ENCODE assay signal across 19 cellular contexts in genomic region chr7:114639456-114639855, GRCh38.
DNase-seq lines count a peak whose midpoint lies in the region; ATAC-seq, FAIRE-seq and TF ChIP-seq lines count a peak whose summit lies in the region.
"Had no signal": no experiment of that assay in that cellular context is flagged by ENCODE, and none has a peak within 500 bp of the region (broad histone marks: within the 10 kb centered on the region; RNA-seq: fewer than 3 reads in every experiment).

No MANE protein-coding gene starts in this region.

- whole genome bisulfite sequencing in GM12878 (ENCODE audit: insufficient coverage, insufficient replicate concordance, low lambda C conversion rate, missing lambda C conversion rate): 37% methylated on average over 1 of the region's 1 CpG

- H3K9me3 Mint-ChIP-seq in Caco-2 (ENCODE audit: unreplicated experiment): no peaks in the 10 kb centered on the region
- H3K9me3 Mint-ChIP-seq in nephron: no peaks in the 10 kb centered on the region
- no peaks in the 10 kb centered on the region for H3K9me3 Mint-ChIP-seq in activated CD4-positive, alpha-beta T cell treated with anti-CD3 and anti-CD28 coated beads for 36 hours (ENCODE audit: low read depth)
- H3K9me3 Mint-ChIP-seq: CD8-positive, alpha-beta T cell had no signal

- in situ Hi-C loops in GM12878 (cut with MboI): no loop called here

- no peaks in the 10 kb centered on the region for H3K79me2 ChIP-seq in GM12878 (ENCODE audit: control insufficient read depth, insufficient read depth, low read length)

- TF ChIP-seq CTCF in Caco-2 (IDR thresholded peaks at IDR 0.05; ENCODE audit: insufficient read depth in 1 of 2, low read depth in 1 of 2, low read length in 1 of 2, severe bottlenecking in 1 of 2, unreplicated experiment in 1 of 2) (no peak), GM12878 (IDR thresholded peaks at IDR 0.05 in 2 of 3, conservative IDR thresholded peaks at IDR 0.05 in 1 of 3; ENCODE audit: control insufficient read depth in 2 of 3, extremely low read depth in 1 of 3, insufficient read depth in 1 of 3, low read depth in 3 of 3, low read length in 3 of 3) (no peak), nephron (IDR thresholded peaks at IDR 0.05; ENCODE audit: unreplicated experiment in 3 of 3) (no peak)

- H3K27ac Mint-ChIP-seq in Caco-2 (ENCODE audit: unreplicated experiment) (no peak overlapping the region), nephron (peak overlapping the region in 2 of 3 experiments; percentile 7 to 44)
- no peak overlapping the region for H3K27ac Mint-ChIP-seq in activated CD4-positive, alpha-beta T cell treated with anti-CD3 and anti-CD28 coated beads for 36 hours
- H3K27ac Mint-ChIP-seq: B cell; CD8-positive, alpha-beta T cell had no signal

- no peak overlapping the region for H3K9ac ChIP-seq in GM12878 (ENCODE audit: control insufficient read depth, insufficient read depth, low read length)
- H3K9ac ChIP-seq: BLaER1 treated with 17β-estradiol and CSF1 and Interleukin-3, amounts not matched to agents 10 nM and 100 nM had no signal

- H3K9me3 ChIP-seq in Caco-2: no peaks in the 10 kb centered on the region
- no peaks in the 10 kb centered on the region for H3K9me3 ChIP-seq in GM12878 (replicated peaks; ENCODE audit: control insufficient read depth, insufficient read depth, low read length)
- H3K9me3 ChIP-seq: BLaER1 treated with 17β-estradiol and CSF1 and Interleukin-3, amounts not matched to agents 10 nM and 100 nM; HAP-1 had no signal

- H3K27me3 ChIP-seq in Caco-2 (replicated peaks; ENCODE audit: control insufficient read depth, insufficient read depth, low read length) (no peaks in the 10 kb centered on the region), GM12878 (replicated peaks in 1 of 2; ENCODE audit: control insufficient read depth in 2 of 2, insufficient read depth in 2 of 2, low read length in 1 of 2) (no peaks in the 10 kb centered on the region)
- H3K27me3 ChIP-seq: BLaER1 treated with 17β-estradiol and CSF1 and Interleukin-3, amounts not matched to agents 10 nM and 100 nM had no signal

- no peak for FAIRE-seq in GM12878 (lab: Jason Lieb, UNC)
- FAIRE-seq: D721Med, K562 had no signal

- SMC1A ChIA-PET in GM12878 (lab: Charles Lee; ENCODE audit: uncharacterized antibody, unreplicated experiment): no interaction called here

- CTCF ChIA-PET in Caco-2 (lab: Charles Lee) (no interaction called here), GM12878 (lab: Yijun Ruan, JAX) (no interaction called here)
- CTCF ChIA-PET in activated CD4-positive, alpha-beta T cell treated with anti-CD3 and anti-CD28 coated beads for 36 hours (lab: Charles Lee): no interaction called here

- H3K4me3 ChIP-seq in Caco-2 (ENCODE audit: low read depth, low read length) (no peak overlapping the region), GM12878 (no peak overlapping the region)
- H3K4me3 ChIP-seq: BLaER1 treated with 17β-estradiol and CSF1 and Interleukin-3, amounts not matched to agents 10 nM and 100 nM; HAP-1; K562 had no signal

- TF ChIP-seq EP300 in GM12878 (IDR thresholded peaks at IDR 0.05; ENCODE audit: borderline replicate concordance in 1 of 2, control insufficient read depth in 1 of 2, low read depth in 2 of 2, low read length in 2 of 2): no peak

- ATAC-seq in GM12878 (peak; percentile 44), left colon (peak; percentile 97)
- no peak for ATAC-seq in activated CD4-positive, alpha-beta T cell treated with anti-CD3 and anti-CD28 coated beads for 36 hours
- ATAC-seq: CD8-positive, alpha-beta T cell; K562 had no signal

- no peak overlapping the region for H2AFZ ChIP-seq in GM12878 (ENCODE audit: control insufficient read depth, low read depth, low read length)

- no peaks in the 10 kb centered on the region for H4K20me1 ChIP-seq in GM12878 (ENCODE audit: control insufficient read depth, insufficient read depth)
- H4K20me1 ChIP-seq: BLaER1 treated with 17β-estradiol and CSF1 and Interleukin-3, amounts not matched to agents 10 nM and 100 nM had no signal

- TF ChIP-seq RAD21 in GM12878 (IDR thresholded peaks at IDR 0.05; ENCODE audit: insufficient read depth, low read depth, low read length): no peak

- H3K36me3 Mint-ChIP-seq in Caco-2 (ENCODE audit: insufficient read depth, unreplicated experiment) (no peaks in the 10 kb centered on the region), nephron (ENCODE audit: low read depth) (peaks cover 14% of the 10 kb centered on the region)
- no peaks in the 10 kb centered on the region for H3K36me3 Mint-ChIP-seq in activated CD4-positive, alpha-beta T cell treated with anti-CD3 and anti-CD28 coated beads for 36 hours (ENCODE audit: low read depth)
- H3K36me3 Mint-ChIP-seq: CD8-positive, alpha-beta T cell had no signal

- H3K4me2 ChIP-seq in GM12878 (ENCODE audit: control insufficient read depth, insufficient read depth): no peak overlapping the region
- H3K4me2 ChIP-seq: BLaER1 treated with 17β-estradiol and CSF1 and Interleukin-3, amounts not matched to agents 10 nM and 100 nM had no signal

- peaks cover 9% of the 10 kb centered on the region for H3K4me1 Mint-ChIP-seq in Caco-2 (ENCODE audit: low read depth, unreplicated experiment)
- no peaks in the 10 kb centered on the region for H3K4me1 Mint-ChIP-seq in nephron
- H3K4me1 Mint-ChIP-seq in activated CD4-positive, alpha-beta T cell treated with anti-CD3 and anti-CD28 coated beads for 36 hours: no peaks in the 10 kb centered on the region
- H3K4me1 Mint-ChIP-seq: B cell had no signal

- no peaks in the 10 kb centered on the region for H3K36me3 ChIP-seq in Caco-2 (ENCODE audit: control insufficient read depth, insufficient read depth, low read length)
- H3K36me3 ChIP-seq in GM12878 (ENCODE audit: control insufficient read depth in 2 of 2, insufficient read depth in 2 of 2, low read length in 1 of 2): no peaks in the 10 kb centered on the region
- H3K36me3 ChIP-seq: BLaER1 treated with 17β-estradiol and CSF1 and Interleukin-3, amounts not matched to agents 10 nM and 100 nM; HAP-1 had no signal

- no peak for TF ChIP-seq POLR2A in GM12878 (IDR thresholded peaks at IDR 0.05; ENCODE audit: low read depth, low read length)

- H3K27ac ChIP-seq in GM12878 (ENCODE audit: control insufficient read depth, insufficient read depth): no peak overlapping the region
- H3K27ac ChIP-seq: BLaER1 treated with 17β-estradiol and CSF1 and Interleukin-3, amounts not matched to agents 10 nM and 100 nM had no signal

- intact Hi-C loops in Caco-2 (cut with micrococcal nuclease; ENCODE audit: unreplicated experiment) (no loop called here), GM12878 (cut with micrococcal nuclease; ENCODE audit: unreplicated experiment) (no loop called here), left colon (cut with DNase I, micrococcal nuclease) (no loop called here)
- intact Hi-C loops in activated CD4-positive, alpha-beta T cell treated with anti-CD3 and anti-CD28 coated beads for 36 hours (cut with DNase I, micrococcal nuclease): no loop called here

- POLR2A ChIA-PET in Caco-2 (lab: Charles Lee) (no interaction called here), GM12878 (lab: Charles Lee) (no interaction called here)
- POLR2A ChIA-PET in activated CD4-positive, alpha-beta T cell treated with anti-CD3 and anti-CD28 coated beads for 36 hours (lab: Charles Lee): no interaction called here

- H3K4me3 Mint-ChIP-seq in Caco-2 (ENCODE audit: unreplicated experiment): peak overlapping the region; percentile 6
- H3K4me3 Mint-ChIP-seq in nephron: no peak overlapping the region
- no peak overlapping the region for H3K4me3 Mint-ChIP-seq in activated CD4-positive, alpha-beta T cell treated with anti-CD3 and anti-CD28 coated beads for 36 hours
- H3K4me3 Mint-ChIP-seq: B cell; CD8-positive, alpha-beta T cell had no signal

- BruUV-seq in Caco-2 (replicated peaks; lab: Mats Ljungman, UMichigan): no TSS peak
- BruUV-seq in GM12878 (replicated peaks; lab: Mats Ljungman, UMichigan): no TSS peak

- H3K27me3 Mint-ChIP-seq in Caco-2 (ENCODE audit: insufficient read depth, unreplicated experiment): no peaks in the 10 kb centered on the region
- H3K27me3 Mint-ChIP-seq in nephron (ENCODE audit: low read depth): no peaks in the 10 kb centered on the region
- peaks cover 2% of the 10 kb centered on the region for H3K27me3 Mint-ChIP-seq in activated CD4-positive, alpha-beta T cell treated with anti-CD3 and anti-CD28 coated beads for 36 hours
- H3K27me3 Mint-ChIP-seq: B cell had no signal

- peaks cover 4% of the 10 kb centered on the region; the same call in 1 of the 2 replicates for H3K4me1 ChIP-seq in Caco-2
- H3K4me1 ChIP-seq in GM12878 (ENCODE audit: control insufficient read depth, insufficient read depth, low read length): no peaks in the 10 kb centered on the region
- H3K4me1 ChIP-seq: BLaER1 treated with 17β-estradiol and CSF1 and Interleukin-3, amounts not matched to agents 10 nM and 100 nM had no signal

- no peak for DNase-seq in Caco-2
- no peak for DNase-seq in GM12878 (ENCODE audit: low read depth, low spot score)
- DNase-seq in left colon: no peak
- no peak for DNase-seq in HuH-7 (ENCODE audit: low spot score)
- no peak for DNase-seq in T-helper 2 cell
- DNase-seq in SHP77 treated with DMSO at 0.1 percent for 48 hours (lab: John Stamatoyannopoulos, UW): no peak
- no peak for DNase-seq in activated CD4-positive, alpha-beta T cell treated with anti-CD3 and anti-CD28 coated beads for 36 hours
- DNase-seq: 8988T; CD8-positive, alpha-beta T cell; COR-L47; GDM1; GOT3; IMR-90 had no signal

- RAD21 ChIA-PET in GM12878 (lab: Charles Lee; ENCODE audit: unreplicated experiment): interaction anchor here (0.7 to 1.8 kb wide), 2 partner anchors 8 to 22 kb away, joined by 3 to 5 read pairs; no protein-coding TSS in a partner anchor

TF ChIP-seq in GM12878, 131 proteins besides CTCF, POLR2A, EP300 and RAD21 (continues in another document):
- TF ChIP-seq MXI1 (IDR thresholded peaks at IDR 0.05; ENCODE audit: low read depth, low read length) (no peak), E2F8 (IDR thresholded peaks at IDR 0.05; ENCODE audit: low read depth, partially characterized antibody) (no peak)

Comparison
In these comparisons a context has a peak if more than half of its experiments do, and no peak if none do; other contexts are left out.
1. H3K27ac Mint-ChIP-seq: peak in nephron (2 of 3); none in Caco-2 (single experiment) and activated CD4-positive, alpha-beta T cell treated with anti-CD3 and anti-CD28 coated beads for 36 hours (single experiment).